ENCODE assay signal across 13 cellular contexts in genomic region chr7:13979671-13980438, GRCh38. TPM values are rescaled to one million over a fixed set of nuclear protein-coding genes. Genes with fewer than 3 reads are reported as not detected.
A peak's percentile ranks its signal among the peaks of the same experiment; 100 is the strongest.
DNase-seq lines count a peak whose midpoint lies in the region; ATAC-seq and TF ChIP-seq lines count a peak whose summit lies in the region.
"Had no signal": no experiment of that assay in that cellular context is flagged by ENCODE, and none has a peak within 500 bp of the region (broad histone marks: within the 10 kb centered on the region; RNA-seq: fewer than 3 reads in every experiment).

No MANE protein-coding gene starts in this region.

- intact Hi-C loops in HCT116 (cut with micrococcal nuclease) (no loop called here), psoas muscle (cut with DNase I) (no loop called here)

- POLR2A ChIA-PET in HCT116 (lab: Charles Lee), result interaction anchor here (0.9 kb wide), 1 partner anchor 12 kb away, joined by 4 read pairs; no protein-coding TSS in a partner anchor

- H3K9me3 Mint-ChIP-seq in brain, result no peaks in the 10 kb centered on the region
- H3K9me3 Mint-ChIP-seq: activated T-cell treated with anti-CD3 and anti-CD28 coated beads, Interleukin-2, amount 50 U/mL, for 72 hours had no signal

- peak overlapping the region; percentile 93 for H2AFZ ChIP-seq in HCT116 (ENCODE audit: low read depth, low read length, poor library complexity, severe bottlenecking)

- no peaks in the 10 kb centered on the region for H4K20me1 ChIP-seq in HCT116 (ENCODE audit: insufficient read depth)

- ATAC-seq in HCT116 (no peak), GM21447 (IDR thresholded peaks at IDR 0.05; ENCODE audit: unreplicated experiment) (no peak), psoas muscle (no peak)
- ATAC-seq: activated T-cell treated with anti-CD3 and anti-CD28 coated beads, Interleukin-2, amount 50 U/mL, for 72 hours had no signal

- H3K9ac ChIP-seq in HCT116 (ENCODE audit: low read length), result no peak overlapping the region

- DNase-seq in HCT116 (ENCODE audit: low read depth, low spot score) (no peak), foreskin fibroblast (peak; percentile 69 to 78), renal cortical epithelial cell (ENCODE audit: low read depth) (peak; percentile 32), SIG-M5 (lab: John Stamatoyannopoulos, UW) (no peak), NCI-H146 (lab: John Stamatoyannopoulos, UW) (no peak), psoas muscle (no peak)
- DNase-seq: activated T-cell treated with anti-CD3 and anti-CD28 coated beads, Interleukin-2, amount 50 U/mL, for 72 hours; NCI-H2107; occipital lobe; stimulated activated CD4-positive, alpha-beta T cell treated with anti-CD3 and anti-CD28 coated beads, Interleukin-4, amount 100 ng/mL, for 24 hours had no signal

- H3K27ac ChIP-seq in HCT116 (ENCODE audit: low read depth, low read length) (no peak overlapping the region), psoas muscle (no peak overlapping the region)

- no peaks in the 10 kb centered on the region for H3K9me2 ChIP-seq in HCT116 (ENCODE audit: insufficient read depth)

- BruUV-seq in HCT116 (replicated peaks; lab: Mats Ljungman, UMichigan), result no TSS peak

- no peaks in the 10 kb centered on the region for H3K79me2 ChIP-seq in HCT116 (ENCODE audit: insufficient read depth, low read length)

- H3K36me3 ChIP-seq in HCT116 (ENCODE audit: control insufficient read depth in 1 of 2, insufficient read depth in 2 of 2, low read length in 2 of 2), result no peaks in the 10 kb centered on the region
- no peaks in the 10 kb centered on the region for H3K36me3 ChIP-seq in psoas muscle (ENCODE audit: insufficient read depth in 1 of 2, low read depth in 1 of 2)

- H3K4me3 Mint-ChIP-seq in brain, result peak overlapping the region; percentile 39 to 74 (median 51)
- H3K4me3 Mint-ChIP-seq: activated T-cell treated with anti-CD3 and anti-CD28 coated beads, Interleukin-2, amount 50 U/mL, for 72 hours; dendritic cell treated with granulocyte-macrophage colony-stimulating factor and Interleukin-4, amounts not matched to agents 40 ng/mL and 50 ng/mL, for 4 days had no signal

- 61% methylated on average over 5 of the region's 5 CpGs for WGBS in psoas muscle, 3 donors

- H3K4me1 Mint-ChIP-seq in brain, result peaks cover 55% of the 10 kb centered on the region

- TF ChIP-seq RAD21 in HCT116 (IDR thresholded peaks at IDR 0.05; ENCODE audit: low read depth), result no peak

- no peaks in the 10 kb centered on the region for H3K27me3 ChIP-seq in HCT116 (ENCODE audit: insufficient read depth, low read length)
- no peaks in the 10 kb centered on the region for H3K27me3 ChIP-seq in psoas muscle (ENCODE audit: insufficient read depth in 3 of 3, low read length in 2 of 3)

- peak overlapping the region in 4 of 5 experiments; percentile 15 to 94 (median 54) for H3K27ac Mint-ChIP-seq in brain
- H3K27ac Mint-ChIP-seq: activated T-cell treated with anti-CD3 and anti-CD28 coated beads, Interleukin-2, amount 50 U/mL, for 72 hours; dendritic cell treated with granulocyte-macrophage colony-stimulating factor and Interleukin-4, amounts not matched to agents 40 ng/mL and 50 ng/mL, for 4 days had no signal

- peak overlapping the region; percentile 72 for H3K4me2 ChIP-seq in HCT116 (ENCODE audit: low read length)

- no peak for TF ChIP-seq POLR2A in HCT116 (IDR thresholded peaks at IDR 0.05; ENCODE audit: borderline replicate concordance, extremely low read depth, insufficient read depth, insufficient read length)

- TF ChIP-seq CTCF in HCT116 (IDR thresholded peaks at IDR 0.05 in 2 of 3, conservative IDR thresholded peaks at IDR 0.05 in 1 of 3; ENCODE audit: borderline replicate concordance in 1 of 3, insufficient read depth in 1 of 3, low read depth in 2 of 3, low read length in 2 of 3), result no peak
- TF ChIP-seq CTCF in brain (conservative IDR thresholded peaks at IDR 0.05), result no peak
- TF ChIP-seq CTCF in foreskin fibroblast (IDR thresholded peaks at IDR 0.05; ENCODE audit: low read depth, low read length), result no peak
- TF ChIP-seq CTCF in psoas muscle (IDR thresholded peaks at IDR 0.05), result no peak

- RAD21 ChIA-PET in HCT116 (lab: Charles Lee; ENCODE audit: low non-redundant PET in 1 of 2, low total read pairs in 2 of 2, uncharacterized antibody in 2 of 2, unreplicated experiment in 2 of 2), result interaction anchor here in 1 of 2 experiments (1.5 kb wide), 1 partner anchor 60 kb away, joined by 3 read pairs; no protein-coding TSS in a partner anchor

- H3K4me1 ChIP-seq in HCT116 (ENCODE audit: control insufficient read depth in 1 of 2, insufficient read depth in 2 of 2, low read length in 2 of 2), result peaks cover 23 to 26% of the 10 kb centered on the region in 2 experiments
- no peaks in the 10 kb centered on the region for H3K4me1 ChIP-seq in psoas muscle

- H3K4me3 ChIP-seq in HCT116 (replicated peaks in 1 of 2; ENCODE audit: low read depth in 1 of 2, low read length in 2 of 2) (no peak overlapping the region), foreskin fibroblast (ENCODE audit: low read depth in 1 of 2, low read length in 2 of 2) (no peak overlapping the region), psoas muscle (no peak overlapping the region)

- H3K36me3 Mint-ChIP-seq in brain, result peaks cover 18% of the 10 kb centered on the region

- no peaks in the 10 kb centered on the region for H3K27me3 Mint-ChIP-seq in brain

- H3K9me3 ChIP-seq in HCT116 (ENCODE audit: control insufficient read depth in 1 of 2, insufficient read depth in 1 of 2, low read depth in 1 of 2, low read length in 2 of 2), result no peaks in the 10 kb centered on the region
- H3K9me3 ChIP-seq in psoas muscle, result no peaks in the 10 kb centered on the region

- CTCF ChIA-PET in HCT116 (lab: Charles Lee), result no interaction called here

TF ChIP-seq in HCT116, 20 proteins besides CTCF, POLR2A, EP300 and RAD21 (continues in another document):
- TF ChIP-seq EGR1 (IDR thresholded peaks at IDR 0.05; ENCODE audit: low read depth), result no peak
- TF ChIP-seq SRF (IDR thresholded peaks at IDR 0.05; ENCODE audit: low read depth), result no peak
- no peak for TF ChIP-seq SP1 (IDR thresholded peaks at IDR 0.05; ENCODE audit: low read depth)
- TF ChIP-seq ZNF274 (IDR thresholded peaks at IDR 0.05; ENCODE audit: low read depth, low read length), result no peak
- TF ChIP-seq ZBTB33 (IDR thresholded peaks at IDR 0.05; ENCODE audit: extremely low read depth, insufficient replicate concordance, low read length), result no peak
- TF ChIP-seq, protein P1, sequence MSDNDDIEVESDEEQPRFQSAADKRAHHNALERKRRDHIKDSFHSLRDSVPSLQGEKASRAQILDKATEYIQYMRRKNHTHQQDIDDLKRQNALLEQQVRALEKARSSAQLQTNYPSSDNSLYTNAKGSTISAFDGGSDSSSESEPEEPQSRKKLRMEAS (IDR thresholded peaks at IDR 0.05), result no peak
- TF ChIP-seq SIN3A (IDR thresholded peaks at IDR 0.05; ENCODE audit: low read depth), result no peak
- TF ChIP-seq JUND (IDR thresholded peaks at IDR 0.05), result no peak
- TF ChIP-seq, protein P2, sequence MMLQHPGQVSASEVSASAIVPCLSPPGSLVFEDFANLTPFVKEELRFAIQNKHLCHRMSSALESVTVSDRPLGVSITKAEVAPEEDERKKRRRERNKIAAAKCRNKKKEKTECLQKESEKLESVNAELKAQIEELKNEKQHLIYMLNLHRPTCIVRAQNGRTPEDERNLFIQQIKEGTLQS (IDR thresholded peaks at IDR 0.05), result no peak
- no peak for TF ChIP-seq TCF7L2 (IDR thresholded peaks at IDR 0.05; ENCODE audit: borderline replicate concordance, extremely low read depth, insufficient read depth, insufficient read length)
- TF ChIP-seq CEBPB (IDR thresholded peaks at IDR 0.05; ENCODE audit: low read depth), result no peak
- no peak for TF ChIP-seq REST (IDR thresholded peaks at IDR 0.05; ENCODE audit: low read depth)

RNA-seq across cellular contexts. Expression of gene ETV1, which starts 9.6 kb away (rescaled TPM):
- total RNA-seq in HCT116 (2021; ENCODE audit: unreplicated experiment) (23.3 TPM), renal cortical epithelial cell (2.3 and 3.0 TPM in 2 replicates), psoas muscle (1 to 10 TPM in 3 of 4 donors, under 1 TPM in 1; 0.95 to 3.8 (median 2.1) TPM)
- 4.3 and 6.8 TPM in 2 replicates for polyA plus RNA-seq in HCT116 (2012)
- polyA plus RNA-seq in brain (ENCODE audit: insufficient read depth, low read depth, low replicate concordance) (25.6 TPM), psoas muscle (under 1 TPM; 0.20 to 0.94 (median 0.66) TPM)

Comparison
In these comparisons a context has a peak if more than half of its experiments do, and no peak if none do; other contexts are left out.
1. DNase-seq: peak in foreskin fibroblast (2 of 2) and renal cortical epithelial cell (single experiment); none in HCT116 (single experiment), SIG-M5 (single experiment), NCI-H146 (single experiment) and psoas muscle (0 of 2).